Comparison of ENCODE assay signal across 17 cellular contexts in genomic region chr5:135883441-135883840, GRCh38. TPM values are rescaled to one million over a fixed set of nuclear protein-coding genes. Genes with fewer than 3 reads are reported as not detected.
DNase-seq lines count a peak whose midpoint lies in the region; ATAC-seq, FAIRE-seq and TF ChIP-seq lines count a peak whose summit lies in the region.
"Had no signal": no experiment of that assay in that cellular context is flagged by ENCODE, and none has a peak within 500 bp of the region (broad histone marks: within the 10 kb centered on the region; RNA-seq: fewer than 3 reads in every experiment).

No MANE protein-coding gene starts in this region.

- no peak overlapping the region for H3K4me3 Mint-ChIP-seq in chondrocyte (ENCODE audit: unreplicated experiment)
- H3K4me3 Mint-ChIP-seq: stimulated activated naive B cell treated with anti-CD40 and anti-IgM and Interleukin-4, amounts not matched to agents 10 μg/mL and 1 μg/mL and 100 μg/mL, for 72 hours had no signal

- no peak overlapping the region for H3K9ac ChIP-seq in Karpas-422 (ENCODE audit: low read length)
- H3K9ac ChIP-seq: BLaER1 treated with 17β-estradiol and CSF1 and Interleukin-3, amounts not matched to agents 10 nM and 100 nM; parathyroid adenoma had no signal

- no peaks in the 10 kb centered on the region for H3K36me3 Mint-ChIP-seq in chondrocyte (ENCODE audit: low read depth)
- H3K36me3 Mint-ChIP-seq: stimulated activated naive B cell treated with anti-CD40 and anti-IgM and Interleukin-4, amounts not matched to agents 10 μg/mL and 1 μg/mL and 100 μg/mL, for 72 hours had no signal

- no peaks in the 10 kb centered on the region for H3K79me2 ChIP-seq in Karpas-422 (ENCODE audit: low read length)
- H3K79me2 ChIP-seq: parathyroid adenoma had no signal

- H3K27ac Mint-ChIP-seq in chondrocyte (ENCODE audit: unreplicated experiment) = no peak overlapping the region
- H3K27ac Mint-ChIP-seq: stimulated activated naive B cell treated with anti-CD40 and anti-IgM and Interleukin-4, amounts not matched to agents 10 μg/mL and 1 μg/mL and 100 μg/mL, for 72 hours had no signal

- no peaks in the 10 kb centered on the region for H3K9me2 ChIP-seq in Karpas-422 (replicated peaks; ENCODE audit: insufficient read depth, low read length)

- H2AFZ ChIP-seq in Karpas-422 (ENCODE audit: low read length) = no peak overlapping the region
- H2AFZ ChIP-seq: parathyroid adenoma had no signal

- no peaks in the 10 kb centered on the region for H3K36me3 ChIP-seq in Karpas-422 (ENCODE audit: insufficient read depth, low read length)
- H3K36me3 ChIP-seq: BLaER1 treated with 17β-estradiol and CSF1 and Interleukin-3, amounts not matched to agents 10 nM and 100 nM; HAP-1 had no signal

- no peak overlapping the region for H3K27ac ChIP-seq in Karpas-422 (ENCODE audit: low read length)
- H3K27ac ChIP-seq: BLaER1 treated with 17β-estradiol and CSF1 and Interleukin-3, amounts not matched to agents 10 nM and 100 nM; parathyroid adenoma had no signal

- H3K9me3 Mint-ChIP-seq in chondrocyte (ENCODE audit: low read depth) = no peaks in the 10 kb centered on the region
- H3K9me3 Mint-ChIP-seq: stimulated activated naive B cell treated with anti-CD40 and anti-IgM and Interleukin-4, amounts not matched to agents 10 μg/mL and 1 μg/mL and 100 μg/mL, for 72 hours had no signal

- FAIRE-seq in GM19239 (lab: Jason Lieb, UNC) = no peak
- FAIRE-seq: endometrium had no signal

- peaks cover 33% of the 10 kb centered on the region for H3K27me3 Mint-ChIP-seq in chondrocyte (ENCODE audit: low read depth)

- ATAC-seq in GM21619 (IDR thresholded peaks at IDR 0.05; ENCODE audit: unreplicated experiment) (no peak), HG03520 (IDR thresholded peaks at IDR 0.05; ENCODE audit: unreplicated experiment) (no peak)
- ATAC-seq: stimulated activated naive B cell treated with anti-CD40 and anti-IgM and Interleukin-4, amounts not matched to agents 10 μg/mL and 1 μg/mL and 100 μg/mL, for 72 hours had no signal

- H3K4me1 Mint-ChIP-seq in chondrocyte (ENCODE audit: low read depth) = peaks cover 9% of the 10 kb centered on the region

- no peaks in the 10 kb centered on the region for H3K27me3 ChIP-seq in Karpas-422 (ENCODE audit: low read length)

- peak; percentile 19 for TF ChIP-seq CTCF in chondrocyte (IDR thresholded peaks at IDR 0.05)

- no peaks in the 10 kb centered on the region for H3K9me3 ChIP-seq in Karpas-422 (ENCODE audit: low read length)
- H3K9me3 ChIP-seq: BLaER1 treated with 17β-estradiol and CSF1 and Interleukin-3, amounts not matched to agents 10 nM and 100 nM; HAP-1 had no signal

- no peak overlapping the region for H3K4me3 ChIP-seq in Karpas-422 (ENCODE audit: low read length)
- H3K4me3 ChIP-seq: BLaER1 treated with 17β-estradiol and CSF1 and Interleukin-3, amounts not matched to agents 10 nM and 100 nM; HAP-1 had no signal

- H3K4me2 ChIP-seq in Karpas-422 (ENCODE audit: low read depth, low read length, poor library complexity, severe bottlenecking) = no peak overlapping the region
- H3K4me2 ChIP-seq: BLaER1 treated with 17β-estradiol and CSF1 and Interleukin-3, amounts not matched to agents 10 nM and 100 nM had no signal

- peak; percentile 24 for DNase-seq in stimulated activated CD4-positive, alpha-beta T cell treated with anti-CD3 and anti-CD28 coated beads, Interleukin-15, amount 100 ng/mL, for 24 hours
- no peak for DNase-seq in stimulated activated CD4-positive, alpha-beta T cell treated with anti-CD3 and anti-CD28 coated beads, Interleukin-12 subunit alpha, Interleukin-12 subunit beta, amount 100 ng/mL, for 4 hours
- peak; percentile 60 for DNase-seq in Karpas-422
- DNase-seq in chondrocyte (ENCODE audit: low spot score) = no peak
- no peak for DNase-seq in GM19239 (ENCODE audit: insufficient read length, low spot score)
- DNase-seq in NCI-H1092 treated with DMSO at 0.1 percent for 48 hours (lab: John Stamatoyannopoulos, UW) = no peak
- DNase-seq: amygdala; hypothalamus; Right ventricle myocardium superior; stimulated activated CD4-positive, alpha-beta T cell treated with anti-CD3 and anti-CD28 coated beads, Interleukin-1b, Interleukin-23, amount 100 ng/mL, for 48 hours; stimulated activated naive B cell treated with anti-CD40 and anti-IgM and Interleukin-4, amounts not matched to agents 10 μg/mL and 1 μg/mL and 100 μg/mL, for 72 hours had no signal

- H4K20me1 ChIP-seq in Karpas-422 (ENCODE audit: insufficient read depth, low read depth, low read length) = no peaks in the 10 kb centered on the region

- H3K4me1 ChIP-seq in Karpas-422 (ENCODE audit: low read length) = no peaks in the 10 kb centered on the region
- H3K4me1 ChIP-seq: HAP-1, parathyroid adenoma had no signal

RNA-seq across cellular contexts. Expression of gene IL9, which starts 12.2 kb away (rescaled TPM):
- total RNA-seq in Karpas-422 (2014; rRNA removed; shearing (Covaris generic); ENCODE audit: low replicate concordance) = not detected in 2 replicates
- total RNA-seq in chondrocyte = not detected in 3 replicates
- total RNA-seq: Right ventricle myocardium superior had no signal

RNA-seq across cellular contexts. Expression of gene SLC25A48, which starts 49.0 kb away (rescaled TPM):
- not detected in 2 replicates for total RNA-seq in Karpas-422 (2014; rRNA removed; shearing (Covaris generic); ENCODE audit: low replicate concordance)
- not detected in 3 replicates for total RNA-seq in chondrocyte
- total RNA-seq: Right ventricle myocardium superior had no signal

Comparison
In these comparisons a context has a peak if more than half of its experiments do, and no peak if none do; other contexts are left out.
1. DNase-seq: peak in stimulated activated CD4-positive, alpha-beta T cell treated with anti-CD3 and anti-CD28 coated beads, Interleukin-15, amount 100 ng/mL, for 24 hours (single experiment) and Karpas-422 (single experiment); none in stimulated activated CD4-positive, alpha-beta T cell treated with anti-CD3 and anti-CD28 coated beads, Interleukin-12 subunit alpha, Interleukin-12 subunit beta, amount 100 ng/mL, for 4 hours (single experiment), chondrocyte (single experiment), GM19239 (single experiment) and NCI-H1092 treated with DMSO at 0.1 percent for 48 hours (single experiment).